In the genomic region with DNA sequence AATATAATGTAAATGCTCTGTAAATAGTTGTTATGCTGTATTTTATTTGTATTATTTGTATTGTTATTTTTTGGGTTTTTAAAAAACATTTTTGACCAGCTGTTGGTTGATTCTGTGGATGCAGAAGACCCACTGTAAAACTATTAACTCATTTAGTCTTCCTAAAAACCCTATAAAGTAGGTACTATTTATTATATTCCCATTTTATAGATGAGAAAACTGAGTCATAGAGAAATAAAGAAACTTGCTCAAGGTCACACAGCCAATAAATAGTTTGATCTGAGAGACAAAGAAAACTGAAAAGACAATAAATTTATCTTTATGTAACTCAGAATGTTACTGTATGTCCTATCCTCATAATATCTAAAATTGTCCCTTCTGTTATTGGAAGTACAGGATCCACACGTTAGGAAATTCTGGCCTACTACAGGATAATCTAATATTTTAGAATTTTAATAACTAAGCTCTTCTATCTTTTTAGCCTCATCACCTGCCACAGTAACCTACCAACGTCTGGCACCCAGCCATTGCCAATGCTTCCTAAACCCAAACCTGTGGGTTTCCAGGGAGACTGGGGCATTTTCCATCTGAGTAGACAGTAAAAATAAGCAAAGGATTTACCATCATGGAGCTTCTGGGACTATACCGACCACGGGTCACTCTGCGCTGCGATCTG, we compare ENCODE assay signal across 9 cellular contexts. TPM values are rescaled to one million over a fixed set of nuclear protein-coding genes. Genes with fewer than 3 reads are reported as not detected.
DNase-seq lines count a peak whose midpoint lies in the region; ATAC-seq, FAIRE-seq and TF ChIP-seq lines count a peak whose summit lies in the region.
"Had no signal": no experiment of that assay in that cellular context is flagged by ENCODE, and none has a peak within 500 bp of the region (broad histone marks: within the 10 kb centered on the region; RNA-seq: fewer than 3 reads in every experiment).

No MANE protein-coding gene starts in this region.

- TF ChIP-seq CTCF in bronchial epithelial cell (IDR thresholded peaks at IDR 0.05; ENCODE audit: insufficient read depth, low read length, severe bottlenecking), result no peak

- no peaks in the 10 kb centered on the region for H3K36me3 Mint-ChIP-seq in CD8-positive, alpha-beta memory T cell
- no peaks in the 10 kb centered on the region for H3K36me3 Mint-ChIP-seq in naive thymus-derived CD4-positive, alpha-beta T cell

- no peaks in the 10 kb centered on the region for H3K27me3 ChIP-seq in CD8-positive, alpha-beta memory T cell (ENCODE audit: insufficient read depth, low read length, poor library complexity, severe bottlenecking)
- H3K27me3 ChIP-seq in HUES64 (ENCODE audit: insufficient read depth, low read length) (peaks cover 46% of the 10 kb centered on the region), bronchial epithelial cell (ENCODE audit: control insufficient read depth, insufficient read depth, low read length) (no peaks in the 10 kb centered on the region), MG63 (no peaks in the 10 kb centered on the region)
- H3K27me3 ChIP-seq in naive thymus-derived CD4-positive, alpha-beta T cell (ENCODE audit: control insufficient read depth in 2 of 2, insufficient read depth in 2 of 2, low read length in 2 of 2), result no peaks in the 10 kb centered on the region

- CTCF ChIA-PET in CD8-positive, alpha-beta memory T cell (lab: Charles Lee), result no interaction called here
- CTCF ChIA-PET in naive thymus-derived CD4-positive, alpha-beta T cell (lab: Charles Lee), result no interaction called here

- FAIRE-seq in bronchial epithelial cell (lab: Jason Lieb, UNC), result no peak

- peaks cover 7% of the 10 kb centered on the region for H3K4me1 ChIP-seq in CD8-positive, alpha-beta memory T cell (ENCODE audit: insufficient read depth, low read length)
- H3K4me1 ChIP-seq in HUES64 (ENCODE audit: insufficient read depth, low read length), result peaks cover 11% of the 10 kb centered on the region
- H3K4me1 ChIP-seq in naive thymus-derived CD4-positive, alpha-beta T cell (ENCODE audit: control insufficient read depth in 2 of 2, insufficient read depth in 2 of 2, low read length in 2 of 2), result peaks cover 6 to 8% of the 10 kb centered on the region in 2 donors

- intact Hi-C loops in naive thymus-derived CD4-positive, alpha-beta T cell (cut with micrococcal nuclease), result loop anchor here in 1 of 2 donors (2.0 to 5.0 kb wide), 2 partner anchors 1046 to 1151 kb away; a partner anchor contains a TSS

- no peaks in the 10 kb centered on the region for H3K9me3 Mint-ChIP-seq in CD8-positive, alpha-beta memory T cell
- H3K9me3 Mint-ChIP-seq in naive thymus-derived CD4-positive, alpha-beta T cell, result peaks cover 0 to 3% (median 0%) of the 10 kb centered on the region in 11 donors

- peaks cover 0 to 5% of the 10 kb centered on the region in 2 donors for H3K27me3 Mint-ChIP-seq in CD8-positive, alpha-beta memory T cell
- peaks cover 0 to 52% (median 9%) of the 10 kb centered on the region in 5 donors for H3K27me3 Mint-ChIP-seq in naive thymus-derived CD4-positive, alpha-beta T cell

- POLR2A ChIA-PET in CD8-positive, alpha-beta memory T cell (lab: Charles Lee), result no interaction called here
- POLR2A ChIA-PET in naive thymus-derived CD4-positive, alpha-beta T cell (lab: Charles Lee), result no interaction called here

- no peak overlapping the region for H3K27ac ChIP-seq in CD8-positive, alpha-beta memory T cell (ENCODE audit: low read depth, low read length)
- H3K27ac ChIP-seq in HUES64 (ENCODE audit: low read depth, low read length), result no peak overlapping the region
- H3K27ac ChIP-seq in naive thymus-derived CD4-positive, alpha-beta T cell (ENCODE audit: low read depth, low read length), result no peak overlapping the region

- WGBS in HUES64, result 9% methylated on average over 5 of the region's 6 CpGs

- no peak overlapping the region for H3K4me3 ChIP-seq in CD8-positive, alpha-beta memory T cell (ENCODE audit: low read length)
- peak overlapping the region; percentile 60 for H3K4me3 ChIP-seq in HUES64 (ENCODE audit: low read length)
- H3K4me3 ChIP-seq in bronchial epithelial cell (ENCODE audit: low read depth, low read length), result peak overlapping the region; percentile 24
- peak overlapping the region; percentile 43 for H3K4me3 ChIP-seq in naive thymus-derived CD4-positive, alpha-beta T cell (ENCODE audit: low read length)
- no peak overlapping the region for H3K4me3 ChIP-seq in MG63

- H3K9me3 ChIP-seq in CD8-positive, alpha-beta memory T cell (ENCODE audit: low read length), result no peaks in the 10 kb centered on the region
- no peaks in the 10 kb centered on the region for H3K9me3 ChIP-seq in HUES64 (ENCODE audit: insufficient read depth, low read depth, low read length)
- no peaks in the 10 kb centered on the region for H3K9me3 ChIP-seq in naive thymus-derived CD4-positive, alpha-beta T cell (ENCODE audit: control insufficient read depth in 2 of 3, low read length in 3 of 3)
- H3K9me3 ChIP-seq in MG63, result no peaks in the 10 kb centered on the region

- ATAC-seq in naive thymus-derived CD4-positive, alpha-beta T cell, result no peak
- ATAC-seq in GM19467 (IDR thresholded peaks at IDR 0.05; ENCODE audit: unreplicated experiment) (no peak), GM18873 (IDR thresholded peaks at IDR 0.05; ENCODE audit: low FRiP score, unreplicated experiment) (no peak), GM18907 (IDR thresholded peaks at IDR 0.05; ENCODE audit: unreplicated experiment) (no peak)

- peak in 1 of 5 donors; percentile 2 for DNase-seq in CD8-positive, alpha-beta memory T cell
- peak; percentile 4 for DNase-seq in bronchial epithelial cell (ENCODE audit: low read depth)
- DNase-seq in naive thymus-derived CD4-positive, alpha-beta T cell, result peak in 1 of 9 donors; percentile 4
- no peak for DNase-seq in MG63
- DNase-seq: NK-92 treated with Interleukin-12 subunit alpha and Interleukin-12 subunit beta, amount 100 ng/mL, for 24 hours had no signal

- peak overlapping the region in 7 of 8 donors; percentile 41 to 95 (median 55) for H3K27ac Mint-ChIP-seq in CD8-positive, alpha-beta memory T cell
- H3K27ac Mint-ChIP-seq in naive thymus-derived CD4-positive, alpha-beta T cell, result peak overlapping the region in 4 of 9 donors; percentile 8 to 83 (median 38)

- peaks cover 8 to 17% (median 13%) of the 10 kb centered on the region in 3 donors for H3K4me1 Mint-ChIP-seq in CD8-positive, alpha-beta memory T cell
- H3K4me1 Mint-ChIP-seq in naive thymus-derived CD4-positive, alpha-beta T cell, result peaks cover 4 to 19% (median 8%) of the 10 kb centered on the region in 7 donors

- H3K4me3 Mint-ChIP-seq in CD8-positive, alpha-beta memory T cell, result peak overlapping the region; percentile 76 to 91 (median 86)
- peak overlapping the region; percentile 67 to 89 (median 83) for H3K4me3 Mint-ChIP-seq in naive thymus-derived CD4-positive, alpha-beta T cell

- no peak overlapping the region for H3K9ac ChIP-seq in HUES64 (ENCODE audit: low read depth, low read length)

- H3K36me3 ChIP-seq in CD8-positive, alpha-beta memory T cell (ENCODE audit: insufficient read depth, low read length), result no peaks in the 10 kb centered on the region
- H3K36me3 ChIP-seq in HUES64 (ENCODE audit: insufficient read depth, low read length), result no peaks in the 10 kb centered on the region
- no peaks in the 10 kb centered on the region for H3K36me3 ChIP-seq in bronchial epithelial cell (ENCODE audit: control insufficient read depth, insufficient read depth, low read length)
- H3K36me3 ChIP-seq in naive thymus-derived CD4-positive, alpha-beta T cell (ENCODE audit: control insufficient read depth in 2 of 3, insufficient read depth in 3 of 3, low read length in 3 of 3), result no peaks in the 10 kb centered on the region
- H3K36me3 ChIP-seq in MG63, result no peaks in the 10 kb centered on the region

RNA-seq across cellular contexts. Expression of a gene that starts 1.1 kb away (rescaled TPM):
- 1 to 10 TPM; 2.8 TPM for total RNA-seq in CD8-positive, alpha-beta memory T cell
- polyA plus RNA-seq in CD8-positive, alpha-beta memory T cell, result 0.54 TPM
- 9.3 TPM for polyA plus RNA-seq in HUES64 (2013, experiment 1 of 2)
- polyA plus RNA-seq in HUES64 (2013, experiment 2 of 2), result 9.7 TPM
- total RNA-seq in bronchial epithelial cell, result 6.6 and 6.9 TPM in 2 replicates
- 1 to 10 TPM in 1 of 5 experiments, under 1 TPM in 4; 0.65 to 1.0 (median 0.91) TPM for total RNA-seq in naive thymus-derived CD4-positive, alpha-beta T cell
- under 1 TPM; 0.12 to 0.47 TPM for polyA plus RNA-seq in naive thymus-derived CD4-positive, alpha-beta T cell
- 0.89 and 1.5 TPM in 2 replicates for total RNA-seq in MG63 (2014; rRNA removed; shearing (Covaris generic); ENCODE audit: low replicate concordance)

RNA-seq across cellular contexts. Expression of a gene that starts 30.9 kb away (rescaled TPM):
- total RNA-seq in CD8-positive, alpha-beta memory T cell, result 10 to 100 TPM; 26.7 to 27.3 TPM
- polyA plus RNA-seq in CD8-positive, alpha-beta memory T cell, result 11.7 TPM
- 23.9 TPM for polyA plus RNA-seq in HUES64 (2013, experiment 1 of 2)
- 28.3 TPM for polyA plus RNA-seq in HUES64 (2013, experiment 2 of 2)
- 30.3 and 41.6 TPM in 2 replicates for total RNA-seq in bronchial epithelial cell
- 10 to 100 TPM; 43.0 to 61.8 (median 46.8) TPM for total RNA-seq in naive thymus-derived CD4-positive, alpha-beta T cell
- polyA plus RNA-seq in naive thymus-derived CD4-positive, alpha-beta T cell, result 1 to 10 TPM; 4.1 to 5.3 TPM
- 1.8 TPM in 2 replicates for total RNA-seq in MG63 (2014; rRNA removed; shearing (Covaris generic); ENCODE audit: low replicate concordance)

Comparison
In these comparisons a context has a peak if more than half of its experiments do, and no peak if none do; other contexts are left out.
1. H3K4me3 ChIP-seq: peak in HUES64 (single experiment), bronchial epithelial cell (single experiment) and naive thymus-derived CD4-positive, alpha-beta T cell (single experiment); none in CD8-positive, alpha-beta memory T cell (single experiment) and MG63 (single experiment).